In the genomic region with DNA sequence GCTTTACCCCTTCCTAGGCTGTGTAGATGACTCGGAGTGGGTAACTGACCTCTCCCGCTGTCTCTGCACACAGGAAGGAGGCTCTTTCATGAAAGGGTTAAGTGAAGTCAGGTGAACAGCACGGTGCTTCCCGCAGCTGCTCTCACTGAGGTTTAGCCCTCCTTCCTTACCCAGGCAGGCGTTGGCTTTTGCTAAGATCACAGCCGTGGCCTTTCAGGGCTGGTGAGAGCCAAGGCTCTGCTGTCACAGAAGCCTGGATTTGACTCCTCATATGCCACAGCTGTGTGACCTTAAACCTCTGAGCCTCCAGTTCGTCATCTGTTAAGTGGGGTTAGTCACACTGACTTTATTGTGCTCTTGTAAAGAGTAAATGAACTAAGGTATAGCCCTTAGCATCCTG, we compare ENCODE assay signal across 18 cellular contexts.
DNase-seq lines count a peak whose midpoint lies in the region; ATAC-seq and TF ChIP-seq lines count a peak whose summit lies in the region.
"Had no signal": no experiment of that assay in that cellular context is flagged by ENCODE, and none has a peak within 500 bp of the region (broad histone marks: within the 10 kb centered on the region; RNA-seq: fewer than 3 reads in every experiment).

No MANE protein-coding gene starts in this region.

- no peak overlapping the region for H3K4ac ChIP-seq in mesenchymal stem cell (ENCODE audit: low read depth in 1 of 2, low read length in 2 of 2)

- no peak overlapping the region for H4K91ac ChIP-seq in mesenchymal stem cell (ENCODE audit: low read length)

- no peaks in the 10 kb centered on the region; the same call in 1 of the 2 replicates for H4K20me1 ChIP-seq in GM23338 (replicated peaks; ENCODE audit: insufficient read depth)

- H3K4me1 Mint-ChIP-seq in activated CD4-positive, alpha-beta memory T cell treated with anti-CD3 and anti-CD28 coated beads for 36 hours (ENCODE audit: low read depth): peaks cover 3% of the 10 kb centered on the region
- H3K4me1 Mint-ChIP-seq in activated CD4-positive, alpha-beta memory T cell treated with anti-CD3 and anti-CD28 coated beads, Interleukin-2, amount 10 ng/mL, durations not matched to agents 7 days and 5 days: no peaks in the 10 kb centered on the region
- peaks cover 8% of the 10 kb centered on the region; the same call in 2 of the 3 replicates for H3K4me1 Mint-ChIP-seq in GM23338
- peaks cover 3% of the 10 kb centered on the region for H3K4me1 Mint-ChIP-seq in T-helper 17 cell

- H3K36me3 Mint-ChIP-seq in activated CD4-positive, alpha-beta memory T cell treated with anti-CD3 and anti-CD28 coated beads for 36 hours: peaks cover 4% of the 10 kb centered on the region
- peaks cover 17% of the 10 kb centered on the region for H3K36me3 Mint-ChIP-seq in activated CD4-positive, alpha-beta memory T cell treated with anti-CD3 and anti-CD28 coated beads, Interleukin-2, amount 10 ng/mL, durations not matched to agents 7 days and 5 days (ENCODE audit: low read depth)
- peaks cover 14% of the 10 kb centered on the region for H3K36me3 Mint-ChIP-seq in GM23338 (ENCODE audit: low read depth)
- H3K36me3 Mint-ChIP-seq in T-helper 17 cell (ENCODE audit: low read depth): no peaks in the 10 kb centered on the region

- no peak overlapping the region for H2AK5ac ChIP-seq in mesenchymal stem cell (ENCODE audit: low read length, severe bottlenecking)

- H3K79me2 ChIP-seq in GM23338 (replicated peaks; ENCODE audit: insufficient read depth): peaks cover 15% of the 10 kb centered on the region; the same call in 1 of the 2 replicates

- H3K9ac ChIP-seq in mesenchymal stem cell (ENCODE audit: low read length): no peak overlapping the region

- no peak overlapping the region for H3K23ac ChIP-seq in mesenchymal stem cell (ENCODE audit: low read length in 2 of 2)

- H4K8ac ChIP-seq in mesenchymal stem cell (ENCODE audit: low read length): no peak overlapping the region

- H3K9me3 ChIP-seq in T-helper 17 cell (ENCODE audit: control insufficient read depth, low read length, poor library complexity, severe bottlenecking): no peaks in the 10 kb centered on the region
- H3K9me3 ChIP-seq in mesenchymal stem cell (ENCODE audit: control insufficient read depth, low read length): no peaks in the 10 kb centered on the region
- H3K9me3 ChIP-seq: gastroesophageal sphincter, right atrium auricular region, uterus had no signal

- H3K27me3 ChIP-seq in GM23338 (ENCODE audit: insufficient read depth) (no peaks in the 10 kb centered on the region), mesenchymal stem cell (ENCODE audit: control insufficient read depth in 1 of 2, insufficient read depth in 1 of 2, low read length in 2 of 2) (no peaks in the 10 kb centered on the region)
- H3K27me3 ChIP-seq: gastroesophageal sphincter, right atrium auricular region, uterus had no signal

- H3K27me3 Mint-ChIP-seq in activated CD4-positive, alpha-beta memory T cell treated with anti-CD3 and anti-CD28 coated beads for 36 hours: no peaks in the 10 kb centered on the region
- no peaks in the 10 kb centered on the region for H3K27me3 Mint-ChIP-seq in activated CD4-positive, alpha-beta memory T cell treated with anti-CD3 and anti-CD28 coated beads, Interleukin-2, amount 10 ng/mL, durations not matched to agents 7 days and 5 days
- H3K27me3 Mint-ChIP-seq in GM23338 (ENCODE audit: insufficient read depth, low read depth, poor library complexity) (peaks cover 3% of the 10 kb centered on the region), T-helper 17 cell (no peaks in the 10 kb centered on the region)

- peak overlapping the region in 1 of 2 experiments; percentile 13 for H3K18ac ChIP-seq in mesenchymal stem cell (ENCODE audit: low read depth in 1 of 2, low read length in 2 of 2)

- H3K27ac Mint-ChIP-seq in activated CD4-positive, alpha-beta memory T cell treated with anti-CD3 and anti-CD28 coated beads for 36 hours: no peak overlapping the region
- no peak overlapping the region for H3K27ac Mint-ChIP-seq in activated CD4-positive, alpha-beta memory T cell treated with anti-CD3 and anti-CD28 coated beads, Interleukin-2, amount 10 ng/mL, durations not matched to agents 7 days and 5 days
- H3K27ac Mint-ChIP-seq in GM23338 (no peak overlapping the region), T-helper 17 cell (peak overlapping the region; percentile 80)
- H3K27ac Mint-ChIP-seq: WTC11 had no signal

- POLR2A ChIA-PET in activated CD4-positive, alpha-beta memory T cell treated with anti-CD3 and anti-CD28 coated beads for 36 hours (lab: Charles Lee): no interaction called here
- POLR2A ChIA-PET in activated CD4-positive, alpha-beta memory T cell treated with anti-CD3 and anti-CD28 coated beads, Interleukin-2, amount 10 ng/mL, durations not matched to agents 7 days and 5 days (lab: Charles Lee): no interaction called here

- H3K9me2 ChIP-seq in GM23338 (ENCODE audit: insufficient read depth): no peaks in the 10 kb centered on the region

- 44% methylated on average over 7 of the region's 7 CpGs for WGBS in mesenchymal stem cell

- H3K27ac ChIP-seq in GM23338 (ENCODE audit: low read depth) (0 out of 2 replicates have a peak overlapping the region, but pooled peaks have one; percentile 45), mesenchymal stem cell (ENCODE audit: low read length, poor library complexity, severe bottlenecking) (no peak overlapping the region)
- H3K27ac ChIP-seq: gastroesophageal sphincter, HL-60, right atrium auricular region, uterus had no signal

- peaks cover 28% of the 10 kb centered on the region for H3K79me1 ChIP-seq in mesenchymal stem cell (replicated peaks; ENCODE audit: low read length, poor library complexity, severe bottlenecking)

- H3K9me3 Mint-ChIP-seq in activated CD4-positive, alpha-beta memory T cell treated with anti-CD3 and anti-CD28 coated beads for 36 hours: no peaks in the 10 kb centered on the region
- no peaks in the 10 kb centered on the region for H3K9me3 Mint-ChIP-seq in activated CD4-positive, alpha-beta memory T cell treated with anti-CD3 and anti-CD28 coated beads, Interleukin-2, amount 10 ng/mL, durations not matched to agents 7 days and 5 days
- H3K9me3 Mint-ChIP-seq in GM23338: no peaks in the 10 kb centered on the region
- H3K9me3 Mint-ChIP-seq: WTC11 had no signal

- H3K4me2 ChIP-seq in GM23338 (no peak overlapping the region), mesenchymal stem cell (ENCODE audit: low read length, poor library complexity, severe bottlenecking) (no peak overlapping the region)

- H3K14ac ChIP-seq in mesenchymal stem cell (ENCODE audit: low read length in 2 of 2): no peak overlapping the region

- ATAC-seq in GM23338 (peak; percentile 37), T-helper 17 cell (no peak), HG02852 (IDR thresholded peaks at IDR 0.05; ENCODE audit: unreplicated experiment) (no peak)
- ATAC-seq: gastroesophageal sphincter, K562, Right ventricle myocardium inferior, WTC11 had no signal

- H3K4me1 ChIP-seq in GM23338 (ENCODE audit: insufficient read depth): no peaks in the 10 kb centered on the region; the same call in 1 of the 2 replicates
- H3K4me1 ChIP-seq in mesenchymal stem cell (ENCODE audit: control insufficient read depth, insufficient read depth, low read depth, low read length): peaks cover 20% of the 10 kb centered on the region
- H3K4me1 ChIP-seq: uterus had no signal

- no peak for TF ChIP-seq CTCF in GM23338 (conservative IDR thresholded peaks at IDR 0.05; ENCODE audit: low read depth in 2 of 2)

- H2BK120ac ChIP-seq in mesenchymal stem cell (ENCODE audit: low read depth, low read length): no peak overlapping the region

- peak; percentile 48 for DNase-seq in activated CD4-positive, alpha-beta memory T cell treated with anti-CD3 and anti-CD28 coated beads for 36 hours
- DNase-seq in activated CD4-positive, alpha-beta memory T cell treated with anti-CD3 and anti-CD28 coated beads, Interleukin-2, amount 10 ng/mL, durations not matched to agents 7 days and 5 days: no peak
- DNase-seq in GM23338 (ENCODE audit: low spot score) (no peak), T-helper 17 cell (no peak), mesenchymal stem cell (peak; percentile 65), NCI-H1048 (lab: John Stamatoyannopoulos, UW) (no peak), AG20443 (ENCODE audit: low spot score) (no peak)
- DNase-seq: EL, NCI-H2081, occipital lobe, uterus had no signal

- intact Hi-C loops in activated CD4-positive, alpha-beta memory T cell treated with anti-CD3 and anti-CD28 coated beads for 36 hours (cut with micrococcal nuclease): no loop called here

- H2BK15ac ChIP-seq in mesenchymal stem cell (ENCODE audit: low read depth, poor library complexity, severe bottlenecking): no peak overlapping the region

- H2AFZ ChIP-seq in GM23338 (no peak overlapping the region), mesenchymal stem cell (ENCODE audit: low read depth, low read length) (no peak overlapping the region)

- H3K4me3 Mint-ChIP-seq in activated CD4-positive, alpha-beta memory T cell treated with anti-CD3 and anti-CD28 coated beads for 36 hours: no peak overlapping the region
- H3K4me3 Mint-ChIP-seq in activated CD4-positive, alpha-beta memory T cell treated with anti-CD3 and anti-CD28 coated beads, Interleukin-2, amount 10 ng/mL, durations not matched to agents 7 days and 5 days: no peak overlapping the region
- H3K4me3 Mint-ChIP-seq in GM23338 (no peak overlapping the region), T-helper 17 cell (no peak overlapping the region)
- H3K4me3 Mint-ChIP-seq: WTC11 had no signal

- no peak overlapping the region for H2BK12ac ChIP-seq in mesenchymal stem cell (ENCODE audit: low read length in 2 of 2)

- H3K4me3 ChIP-seq in GM23338 (no peak overlapping the region), mesenchymal stem cell (ENCODE audit: insufficient read depth in 1 of 2, low read depth in 1 of 2, low read length in 2 of 2) (no peak overlapping the region)
- H3K4me3 ChIP-seq: gastroesophageal sphincter, K562, right atrium auricular region, uterus had no signal

- H3K36me3 ChIP-seq in GM23338 (ENCODE audit: insufficient read depth): no peaks in the 10 kb centered on the region
- peaks cover 9 to 39% of the 10 kb centered on the region in 2 experiments for H3K36me3 ChIP-seq in mesenchymal stem cell (ENCODE audit: control insufficient read depth in 1 of 2, insufficient read depth in 2 of 2, low read depth in 1 of 2, low read length in 2 of 2)
- H3K36me3 ChIP-seq: uterus had no signal

- CTCF ChIA-PET in activated CD4-positive, alpha-beta memory T cell treated with anti-CD3 and anti-CD28 coated beads for 36 hours (lab: Charles Lee): interaction anchor here (0.9 kb wide), 1 partner anchor 9 kb away, joined by 5 read pairs; no protein-coding TSS in a partner anchor
- CTCF ChIA-PET in activated CD4-positive, alpha-beta memory T cell treated with anti-CD3 and anti-CD28 coated beads, Interleukin-2, amount 10 ng/mL, durations not matched to agents 7 days and 5 days (lab: Charles Lee): interaction anchor here (1.2 kb wide), 1 partner anchor 9 kb away, joined by 3 read pairs; no protein-coding TSS in a partner anchor

- no peak overlapping the region for H2BK5ac ChIP-seq in mesenchymal stem cell (ENCODE audit: low read depth, low read length, poor library complexity, severe bottlenecking)

- 0 out of 2 replicates have a peak, but pooled peaks cover 2% of the 10 kb centered on the region for H3F3A ChIP-seq in GM23338 (replicated peaks; ENCODE audit: low read depth)

Comparison
In these comparisons a context has a peak if more than half of its experiments do, and no peak if none do; other contexts are left out.
1. DNase-seq: peak in activated CD4-positive, alpha-beta memory T cell treated with anti-CD3 and anti-CD28 coated beads for 36 hours (single experiment) and mesenchymal stem cell (single experiment); none in activated CD4-positive, alpha-beta memory T cell treated with anti-CD3 and anti-CD28 coated beads, Interleukin-2, amount 10 ng/mL, durations not matched to agents 7 days and 5 days (single experiment), GM23338 (single experiment), T-helper 17 cell (0 of 3), NCI-H1048 (single experiment) and AG20443 (single experiment).